15 cellular contexts compared by ENCODE assay signal in the genomic region with DNA sequence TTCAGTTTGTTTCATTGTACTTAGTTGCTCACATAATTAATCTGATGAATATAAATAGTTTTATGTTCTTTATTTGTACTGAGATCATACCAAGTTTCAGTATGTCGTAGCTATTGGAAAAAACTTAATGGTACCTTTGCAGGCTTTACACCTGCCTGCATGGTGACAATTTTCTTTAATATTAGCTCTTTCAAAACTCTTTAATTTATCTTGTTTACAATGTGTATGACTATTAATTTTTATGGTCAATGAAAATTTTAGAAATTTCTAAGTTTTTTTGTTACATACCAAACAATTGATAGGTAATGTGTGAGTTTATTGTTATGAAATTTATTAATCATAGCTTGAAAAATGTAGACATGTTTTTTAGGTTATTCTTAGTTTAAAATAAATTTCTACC. TPM values are rescaled to one million over a fixed set of nuclear protein-coding genes. Genes with fewer than 3 reads are reported as not detected.
DNase-seq lines count a peak whose midpoint lies in the region; ATAC-seq and TF ChIP-seq lines count a peak whose summit lies in the region.
"Had no signal": no experiment of that assay in that cellular context is flagged by ENCODE, and none has a peak within 500 bp of the region (broad histone marks: within the 10 kb centered on the region; RNA-seq: fewer than 3 reads in every experiment).

No MANE protein-coding gene starts in this region.

- no peak for ATAC-seq in GM23338
- no peak for ATAC-seq in gastrocnemius medialis

- no peak overlapping the region for H3K4me3 ChIP-seq in GM23338
- no peak overlapping the region for H3K4me3 ChIP-seq in Karpas-422 (ENCODE audit: low read length)
- H3K4me3 ChIP-seq in iPS-15b (ENCODE audit: low read depth, low read length), result peak overlapping the region; percentile 5
- no peak overlapping the region for H3K4me3 ChIP-seq in gastrocnemius medialis
- H3K4me3 ChIP-seq: SJCRH30 had no signal

- H3K9me2 ChIP-seq in GM23338 (ENCODE audit: insufficient read depth) (no peaks in the 10 kb centered on the region), Karpas-422 (replicated peaks; ENCODE audit: insufficient read depth, low read length) (no peaks in the 10 kb centered on the region)

- H3K9me3 Mint-ChIP-seq in GM23338, result peaks cover 13% of the 10 kb centered on the region
- no peaks in the 10 kb centered on the region for H3K9me3 Mint-ChIP-seq in activated CD4-positive, alpha-beta memory T cell treated with anti-CD3 and anti-CD28 coated beads, Interleukin-2, amount 10 ng/mL, durations not matched to agents 7 days and 5 days

- H3K9ac ChIP-seq in Karpas-422 (ENCODE audit: low read length) (peak overlapping the region; percentile 30; the same call in 1 of the 2 replicates), iPS-15b (ENCODE audit: low read depth, low read length) (no peak overlapping the region)

- intact Hi-C loops in gastrocnemius medialis (cut with DNase I; ENCODE audit: low total_unique reads), result loop anchor here (10.0 kb wide), 1 partner anchor 76 kb away; no protein-coding TSS in a partner anchor

- no peak for TF ChIP-seq CTCF in GM23338 (conservative IDR thresholded peaks at IDR 0.05; ENCODE audit: low read depth in 2 of 2)
- TF ChIP-seq CTCF in gastrocnemius medialis (IDR thresholded peaks at IDR 0.05 in 4 of 5, conservative IDR thresholded peaks at IDR 0.05 in 1 of 5), result no peak

- H3K27ac ChIP-seq in GM23338 (ENCODE audit: low read depth), result no peak overlapping the region
- peak overlapping the region; percentile 79 for H3K27ac ChIP-seq in Karpas-422 (ENCODE audit: low read length)
- peak overlapping the region; percentile 90 to 94 (median 92) for H3K27ac ChIP-seq in gastrocnemius medialis
- H3K27ac ChIP-seq: RWPE1, SJCRH30 had no signal

- no peak for TF ChIP-seq POLR2A in gastrocnemius medialis (IDR thresholded peaks at IDR 0.05)

- H3K9me3 ChIP-seq in Karpas-422 (ENCODE audit: low read length), result no peaks in the 10 kb centered on the region
- no peaks in the 10 kb centered on the region for H3K9me3 ChIP-seq in iPS-15b (ENCODE audit: control insufficient read depth, insufficient read depth, low read length)
- no peaks in the 10 kb centered on the region for H3K9me3 ChIP-seq in gastrocnemius medialis
- H3K9me3 ChIP-seq: SJCRH30 had no signal

- H3K4me2 ChIP-seq in GM23338, result peak overlapping the region; percentile 62
- peak overlapping the region; percentile 21 for H3K4me2 ChIP-seq in Karpas-422 (ENCODE audit: low read depth, low read length, poor library complexity, severe bottlenecking)

- H3K27ac Mint-ChIP-seq in GM23338, result no peak overlapping the region; the same call in 1 of the 2 replicates
- no peak overlapping the region for H3K27ac Mint-ChIP-seq in activated CD4-positive, alpha-beta memory T cell treated with anti-CD3 and anti-CD28 coated beads, Interleukin-2, amount 10 ng/mL, durations not matched to agents 7 days and 5 days

- H4K20me1 ChIP-seq in GM23338 (replicated peaks; ENCODE audit: insufficient read depth) (0 out of 2 replicates have a peak, but pooled peaks cover 3% of the 10 kb centered on the region), Karpas-422 (ENCODE audit: insufficient read depth, low read depth, low read length) (no peaks in the 10 kb centered on the region)

- DNase-seq in GM23338 (ENCODE audit: low spot score), result no peak
- no peak for DNase-seq in Karpas-422
- no peak for DNase-seq in gastrocnemius medialis
- DNase-seq in midbrain (lab: John Stamatoyannopoulos, UW), result no peak
- no peak for DNase-seq in activated CD4-positive, alpha-beta memory T cell treated with anti-CD3 and anti-CD28 coated beads, Interleukin-2, amount 10 ng/mL, durations not matched to agents 7 days and 5 days
- DNase-seq in iPS-NIHi11 (ENCODE audit: low spot score), result no peak
- DNase-seq: ACHN, C1 segment of cervical spinal cord, NCI-H1436, NCI-H1930, NCI-H226, NCI-H524, SJCRH30 had no signal

- CTCF ChIA-PET in activated CD4-positive, alpha-beta memory T cell treated with anti-CD3 and anti-CD28 coated beads, Interleukin-2, amount 10 ng/mL, durations not matched to agents 7 days and 5 days (lab: Charles Lee), result interaction anchor here (1.1 to 1.5 kb wide), 2 partner anchors 31 to 155 kb away, joined by 3 to 4 read pairs; partner anchors contain the start of genes ESYT2 and NCAPG2

- peaks cover 25% of the 10 kb centered on the region for H3K36me3 Mint-ChIP-seq in GM23338 (ENCODE audit: low read depth)
- peaks cover 10% of the 10 kb centered on the region for H3K36me3 Mint-ChIP-seq in activated CD4-positive, alpha-beta memory T cell treated with anti-CD3 and anti-CD28 coated beads, Interleukin-2, amount 10 ng/mL, durations not matched to agents 7 days and 5 days (ENCODE audit: low read depth)

- peaks cover 5% of the 10 kb centered on the region; the same call in 1 of the 2 replicates for H3K27me3 ChIP-seq in GM23338 (ENCODE audit: insufficient read depth)
- H3K27me3 ChIP-seq in Karpas-422 (ENCODE audit: low read length), result no peaks in the 10 kb centered on the region
- H3K27me3 ChIP-seq in iPS-15b (ENCODE audit: control insufficient read depth, insufficient read depth, low read length), result peaks cover 6% of the 10 kb centered on the region
- H3K27me3 ChIP-seq in gastrocnemius medialis, result no peaks in the 10 kb centered on the region
- H3K27me3 ChIP-seq: SJCRH30 had no signal

- H3K36me3 ChIP-seq in GM23338 (ENCODE audit: insufficient read depth), result no peaks in the 10 kb centered on the region
- peaks cover 2% of the 10 kb centered on the region; the same call in 1 of the 2 replicates for H3K36me3 ChIP-seq in Karpas-422 (ENCODE audit: insufficient read depth, low read length)
- no peaks in the 10 kb centered on the region for H3K36me3 ChIP-seq in iPS-15b (ENCODE audit: control insufficient read depth, insufficient read depth, low read length)
- no peaks in the 10 kb centered on the region for H3K36me3 ChIP-seq in gastrocnemius medialis
- H3K36me3 ChIP-seq: SJCRH30 had no signal

- H3K79me2 ChIP-seq in GM23338 (replicated peaks; ENCODE audit: insufficient read depth) (peaks cover 41% of the 10 kb centered on the region), Karpas-422 (ENCODE audit: low read length) (peaks cover 76% of the 10 kb centered on the region)

- in situ Hi-C loops in gastrocnemius medialis (cut with MboI; ENCODE audit: low sequenced_read_pairs in 4 of 4), result no loop called here

- peaks cover 17% of the 10 kb centered on the region for H3K27me3 Mint-ChIP-seq in GM23338 (ENCODE audit: insufficient read depth, low read depth, poor library complexity)
- no peaks in the 10 kb centered on the region for H3K27me3 Mint-ChIP-seq in activated CD4-positive, alpha-beta memory T cell treated with anti-CD3 and anti-CD28 coated beads, Interleukin-2, amount 10 ng/mL, durations not matched to agents 7 days and 5 days

- peaks cover 49% of the 10 kb centered on the region for H3K4me1 ChIP-seq in GM23338 (ENCODE audit: insufficient read depth)
- peaks cover 62% of the 10 kb centered on the region for H3K4me1 ChIP-seq in Karpas-422 (ENCODE audit: low read length)
- peaks cover 24% of the 10 kb centered on the region for H3K4me1 ChIP-seq in iPS-15b (ENCODE audit: control insufficient read depth, insufficient read depth, low read length)
- peaks cover 27 to 56% of the 10 kb centered on the region in 2 donors for H3K4me1 ChIP-seq in gastrocnemius medialis
- H3K4me1 ChIP-seq: SJCRH30 had no signal

- POLR2A ChIA-PET in activated CD4-positive, alpha-beta memory T cell treated with anti-CD3 and anti-CD28 coated beads, Interleukin-2, amount 10 ng/mL, durations not matched to agents 7 days and 5 days (lab: Charles Lee), result interaction anchor here (1.0 kb wide), 1 partner anchor 30 kb away, joined by 3 read pairs; no protein-coding TSS in a partner anchor

- H3F3A ChIP-seq in GM23338 (replicated peaks; ENCODE audit: low read depth), result 0 out of 2 replicates have a peak, but pooled peaks cover 3% of the 10 kb centered on the region

- H2AFZ ChIP-seq in GM23338 (no peak overlapping the region), Karpas-422 (ENCODE audit: low read length) (no peak overlapping the region)

- peaks cover 57% of the 10 kb centered on the region for H3K4me1 Mint-ChIP-seq in GM23338
- peaks cover 62% of the 10 kb centered on the region for H3K4me1 Mint-ChIP-seq in activated CD4-positive, alpha-beta memory T cell treated with anti-CD3 and anti-CD28 coated beads, Interleukin-2, amount 10 ng/mL, durations not matched to agents 7 days and 5 days

- peak overlapping the region; percentile 54 for H3K4me3 Mint-ChIP-seq in GM23338
- no peak overlapping the region for H3K4me3 Mint-ChIP-seq in activated CD4-positive, alpha-beta memory T cell treated with anti-CD3 and anti-CD28 coated beads, Interleukin-2, amount 10 ng/mL, durations not matched to agents 7 days and 5 days

TF ChIP-seq in GM23338, 12 proteins besides CTCF, POLR2A, EP300 and RAD21:
- TF ChIP-seq CREB1 (CRISPR knock-in tag; IDR thresholded peaks at IDR 0.05; ENCODE audit: low read depth) (no peak), EZH2 (IDR thresholded peaks at IDR 0.05; ENCODE audit: low read depth, unreplicated experiment) (no peak), ETS1 (IDR thresholded peaks at IDR 0.05) (no peak)

RNA-seq across cellular contexts. Expression of gene DYNC2I1, which starts 4.0 kb away (rescaled TPM):
- total RNA-seq in GM23338 (2014; rRNA removed; shearing (Covaris generic)), result 8.3 and 9.0 TPM in 2 replicates
- 54.4 and 60.9 TPM in 2 replicates for polyA plus RNA-seq in GM23338 (2016; fragmentation: Nextera tagmentation; extraction: Ambion mirVana)
- total RNA-seq in Karpas-422 (2014; rRNA removed; shearing (Covaris generic); ENCODE audit: low replicate concordance), result 15.9 and 40.0 TPM in 2 replicates
- total RNA-seq in gastrocnemius medialis, result 10 to 100 TPM in 3 of 4 donors, 1 to 10 TPM in 1; 7.8 to 16.6 (median 11.0) TPM
- 10 to 100 TPM; 12.2 to 16.1 TPM for total RNA-seq in activated CD4-positive, alpha-beta memory T cell treated with anti-CD3 and anti-CD28 coated beads, Interleukin-2, amount 10 ng/mL, durations not matched to agents 7 days and 5 days

RNA-seq across cellular contexts. Expression of gene ESYT2, which starts 31.1 kb away (rescaled TPM):
- 50.3 and 52.7 TPM in 2 replicates for total RNA-seq in GM23338 (2014; rRNA removed; shearing (Covaris generic))
- polyA plus RNA-seq in GM23338 (2016; fragmentation: Nextera tagmentation; extraction: Ambion mirVana), result 9.6 TPM in 2 replicates
- total RNA-seq in Karpas-422 (2014; rRNA removed; shearing (Covaris generic); ENCODE audit: low replicate concordance), result 216 and 242 TPM in 2 replicates
- total RNA-seq in gastrocnemius medialis, result 100 to 1,000 TPM in 1 of 4 donors, 10 to 100 TPM in 3; 67.5 to 106 (median 74.7) TPM
- 100 to 1,000 TPM; 128 to 133 TPM for total RNA-seq in activated CD4-positive, alpha-beta memory T cell treated with anti-CD3 and anti-CD28 coated beads, Interleukin-2, amount 10 ng/mL, durations not matched to agents 7 days and 5 days
